In the genomic region with DNA sequence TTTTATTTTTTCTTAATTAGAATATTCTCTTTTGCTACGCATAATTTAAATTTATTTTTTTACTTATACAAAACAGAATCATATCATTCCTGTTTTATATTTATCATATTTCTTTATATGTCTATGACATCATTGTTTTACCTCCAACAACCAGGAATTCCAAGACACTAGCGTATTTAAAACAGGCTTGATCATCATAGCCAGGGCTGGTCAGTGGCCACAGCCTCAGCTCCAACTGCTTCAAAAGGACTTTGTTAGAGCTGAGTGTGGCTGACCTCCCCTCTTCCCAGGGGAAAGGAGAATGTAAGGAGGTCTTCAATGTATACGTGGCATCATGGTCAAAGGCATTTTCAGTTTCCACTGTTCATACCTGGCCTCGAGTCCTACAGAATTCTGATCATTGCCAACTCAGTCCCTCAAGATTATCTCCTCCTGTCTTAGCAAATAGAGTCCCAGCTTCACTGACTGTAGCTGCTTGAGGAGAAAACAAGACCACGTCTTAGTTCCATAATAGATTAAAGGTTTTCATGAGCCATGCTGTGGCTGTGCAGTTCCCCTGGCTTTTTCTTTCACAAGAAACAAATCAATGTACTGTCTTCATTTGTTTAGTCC, we compare ENCODE assay signal across 25 cellular contexts.
DNase-seq lines count a peak whose midpoint lies in the region; FAIRE-seq and TF ChIP-seq lines count a peak whose summit lies in the region.
"Had no signal": no experiment of that assay in that cellular context is flagged by ENCODE, and none has a peak within 500 bp of the region (broad histone marks: within the 10 kb centered on the region; RNA-seq: fewer than 3 reads in every experiment).

No MANE protein-coding gene starts in this region.

- no peak overlapping the region for H3K9ac ChIP-seq in MM.1S (ENCODE audit: low read length)
- no peak overlapping the region for H3K9ac ChIP-seq in H1 (replicated peaks in 1 of 4; ENCODE audit: extremely low read depth in 1 of 4, low read depth in 3 of 4, low read length in 3 of 4)

- H3K4ac ChIP-seq in H1 (replicated peaks; ENCODE audit: insufficient read length, low read depth, low read length): no peak overlapping the region

- no peaks in the 10 kb centered on the region for H3K36me3 ChIP-seq in MM.1S (replicated peaks; ENCODE audit: insufficient read depth, low read length)
- H3K36me3 ChIP-seq in H1 (ENCODE audit: control insufficient read depth in 2 of 4, insufficient read depth in 4 of 4, low read length in 3 of 4): no peaks in the 10 kb centered on the region
- no peaks in the 10 kb centered on the region for H3K36me3 ChIP-seq in osteoblast (ENCODE audit: insufficient read depth, low read length)
- H3K36me3 ChIP-seq: BE2C, esophagus muscularis mucosa had no signal

- WGBS in H1 (ENCODE audit: extremely low coverage in 1 of 2, insufficient coverage in 1 of 2, insufficient read length in 1 of 2, insufficient replicate concordance in 2 of 2, low coverage in 1 of 2, low lambda C conversion rate in 2 of 2, missing lambda C conversion rate in 1 of 2), 2 experiments: 99% methylated on average over 5 of the region's 5 CpGs; no CpG with 5 or more reads in 1 of the 2 experiments

- no peak overlapping the region for H3K14ac ChIP-seq in H1 (ENCODE audit: insufficient read length)

- no peaks in the 10 kb centered on the region for H3K9me3 ChIP-seq in MM.1S (replicated peaks; ENCODE audit: insufficient read depth, low read length)
- no peaks in the 10 kb centered on the region for H3K9me3 ChIP-seq in H1 (ENCODE audit: insufficient read depth in 2 of 2, low read depth in 1 of 2, low read length in 1 of 2)
- H3K9me3 ChIP-seq in osteoblast (ENCODE audit: low read depth, low read length): no peaks in the 10 kb centered on the region
- H3K9me3 ChIP-seq: BE2C, esophagus muscularis mucosa had no signal

- TF ChIP-seq RAD21 in H1 (IDR thresholded peaks at IDR 0.05 in 1 of 2, conservative IDR thresholded peaks at IDR 0.05 in 1 of 2; ENCODE audit: low read depth in 2 of 2, low read length in 2 of 2): no peak

- no peaks in the 10 kb centered on the region for H3K9me2 ChIP-seq in MM.1S (replicated peaks; ENCODE audit: insufficient read depth, low read length)

- no peak overlapping the region for H2AFZ ChIP-seq in MM.1S (ENCODE audit: low read length)
- peak overlapping the region; percentile 59; the same call in 1 of the 2 replicates for H2AFZ ChIP-seq in H1 (ENCODE audit: low read length)
- peak overlapping the region; percentile 39 for H2AFZ ChIP-seq in osteoblast (ENCODE audit: low read length)

- no peak overlapping the region for H3K23ac ChIP-seq in H1 (ENCODE audit: insufficient read length)

- H2AK5ac ChIP-seq in H1 (ENCODE audit: low read depth, low read length): no peak overlapping the region

- TF ChIP-seq CTCF in MM.1S (IDR thresholded peaks at IDR 0.05; ENCODE audit: low read length) (no peak), H1 (IDR thresholded peaks at IDR 0.05; ENCODE audit: control extremely low read depth in 1 of 3, insufficient read depth in 1 of 3, low read depth in 1 of 3, low read length in 3 of 3) (no peak), osteoblast (IDR thresholded peaks at IDR 0.05; ENCODE audit: extremely low read depth, low read depth, low read length) (no peak), foreskin fibroblast (IDR thresholded peaks at IDR 0.05; ENCODE audit: low read depth, low read length) (no peak)

- H3K56ac ChIP-seq in H1 (replicated peaks; ENCODE audit: insufficient read length, low read depth, low read length): no peak overlapping the region

- no peak overlapping the region for H2BK15ac ChIP-seq in H1 (ENCODE audit: low read length)

- no peak overlapping the region for H3K4me2 ChIP-seq in MM.1S (ENCODE audit: low read depth, low read length)
- H3K4me2 ChIP-seq in H1 (ENCODE audit: insufficient read depth in 1 of 2, low read depth in 2 of 2, low read length in 2 of 2): no peak overlapping the region
- H3K4me2 ChIP-seq in osteoblast (ENCODE audit: insufficient read depth, low read length): no peak overlapping the region

- TF ChIP-seq POLR2A in H1 (IDR thresholded peaks at IDR 0.05; ENCODE audit: control extremely low read depth in 1 of 2, low read depth in 2 of 2, low read length in 2 of 2): no peak

- no peak overlapping the region for H2BK20ac ChIP-seq in H1 (ENCODE audit: low read length)

- no peak overlapping the region for H3K18ac ChIP-seq in H1 (ENCODE audit: extremely low read depth, low read length)

- H3F3A ChIP-seq in MM.1S (ENCODE audit: insufficient read depth, low read length): peaks cover 11% of the 10 kb centered on the region

- TF ChIP-seq EP300 in H1 (IDR thresholded peaks at IDR 0.05; ENCODE audit: borderline replicate concordance in 1 of 2, low read depth in 2 of 2, low read length in 2 of 2): no peak

- H3K27ac ChIP-seq in MM.1S (ENCODE audit: low read length) (no peak overlapping the region), H1 (ENCODE audit: low read depth, low read length) (no peak overlapping the region), osteoblast (ENCODE audit: low read depth, low read length) (no peak overlapping the region)
- H3K27ac ChIP-seq: esophagus muscularis mucosa, HL-60 had no signal

- H4K20me1 ChIP-seq in MM.1S (ENCODE audit: insufficient read depth, low read length): no peaks in the 10 kb centered on the region
- H4K20me1 ChIP-seq in H1 (replicated peaks in 1 of 2; ENCODE audit: control insufficient read depth in 1 of 2, insufficient read depth in 2 of 2, low read length in 2 of 2): no peaks in the 10 kb centered on the region
- no peaks in the 10 kb centered on the region for H4K20me1 ChIP-seq in osteoblast (ENCODE audit: insufficient read depth, low read length)

- no peak overlapping the region for H4K8ac ChIP-seq in H1 (ENCODE audit: extremely low read depth, insufficient read depth, low read length)

- H2BK12ac ChIP-seq in H1 (ENCODE audit: low read depth, low read length): no peak overlapping the region

- H4K5ac ChIP-seq in H1 (ENCODE audit: insufficient read length, low read depth, low read length): no peak overlapping the region

- no peak overlapping the region for H4K91ac ChIP-seq in H1 (replicated peaks; ENCODE audit: insufficient read length, low read length)

- no peaks in the 10 kb centered on the region for H3K79me1 ChIP-seq in H1 (ENCODE audit: low read depth, low read length)

- H2BK120ac ChIP-seq in H1 (replicated peaks; ENCODE audit: low read depth, low read length): no peak overlapping the region

- no peak overlapping the region for H2BK5ac ChIP-seq in H1 (ENCODE audit: low read depth, low read length)

- CTCF ChIA-PET in H1 (lab: Charles Lee; ENCODE audit: partially characterized antibody): no interaction called here

- peaks cover 37% of the 10 kb centered on the region for H3K4me1 ChIP-seq in MM.1S (ENCODE audit: low read length)
- no peaks in the 10 kb centered on the region for H3K4me1 ChIP-seq in H1 (replicated peaks in 1 of 4; ENCODE audit: control insufficient read depth in 3 of 4, insufficient read depth in 4 of 4, low read length in 3 of 4)
- no peaks in the 10 kb centered on the region for H3K4me1 ChIP-seq in osteoblast (ENCODE audit: insufficient read depth, low read length)

- no peak overlapping the region for H3K4me3 ChIP-seq in MM.1S (ENCODE audit: low read length)
- no peak overlapping the region for H3K4me3 ChIP-seq in H1 (ENCODE audit: extremely low read depth in 1 of 4, insufficient read depth in 2 of 4, low read depth in 3 of 4, low read length in 4 of 4)
- H3K4me3 ChIP-seq in osteoblast (ENCODE audit: insufficient read depth, low read length): no peak overlapping the region
- H3K4me3 ChIP-seq in foreskin fibroblast (ENCODE audit: low read depth in 1 of 2, low read length in 2 of 2): no peak overlapping the region
- H3K4me3 ChIP-seq: esophagus muscularis mucosa had no signal

- H3K23me2 ChIP-seq in H1 (ENCODE audit: low read depth, low read length): no peaks in the 10 kb centered on the region

- no peak for DNase-seq in GM19239 (ENCODE audit: insufficient read length, low spot score)
- DNase-seq in MM.1S: peak; percentile 5
- no peak for DNase-seq in H1 (ENCODE audit: low read depth in 1 of 2, low spot score in 2 of 2)
- no peak for DNase-seq in osteoblast (ENCODE audit: insufficient read length, low spot score, missing footprints)
- no peak for DNase-seq in activated CD4-positive, CD25-positive, alpha-beta regulatory T cell treated with anti-CD3 and anti-CD28 coated beads, Interleukin-2, amount 50 U/mL, for 72 hours
- no peak for DNase-seq in NCI-H1092 treated with DMSO at 0.1 percent for 48 hours (lab: John Stamatoyannopoulos, UW)
- no peak for DNase-seq in mesenteric fat pad (ENCODE audit: low spot score)
- no peak for DNase-seq in foreskin fibroblast
- DNase-seq: ACHN; activated CD4-positive, alpha-beta T cell treated with anti-CD3 and anti-CD28 coated beads, Interleukin-2, amount 50 U/mL, for 1 hour; activated effector memory CD4-positive, alpha-beta T cell treated with anti-CD3 and anti-CD28 coated beads, Interleukin-2, amount 50 U/mL, for 16 hours; activated T-cell treated with anti-CD3 and anti-CD28 coated beads, Interleukin-2, amount 50 U/mL, for 1 hour; BE2C; CD8-positive, alpha-beta T cell; Karpas-422; left colon; MV-4-11; NCI-H1436 treated with DMSO at 0.1 percent for 48 hours; right cardiac atrium; stimulated activated CD4-positive, alpha-beta T cell treated with anti-CD3 and anti-CD28 coated beads, Interleukin-4, amount 100 ng/mL, for 1 hour; T-helper 9 cell; trophoblast cell had no signal

- no peaks in the 10 kb centered on the region for H3K27me3 ChIP-seq in MM.1S (replicated peaks; ENCODE audit: insufficient read depth, low read length)
- H3K27me3 ChIP-seq in H1 (replicated peaks in 1 of 4; ENCODE audit: control insufficient read depth in 3 of 4, extremely low read depth in 1 of 4, insufficient read depth in 3 of 4, low read length in 3 of 4): no peaks in the 10 kb centered on the region
- no peaks in the 10 kb centered on the region for H3K27me3 ChIP-seq in osteoblast (ENCODE audit: insufficient read depth, low read length)
- H3K27me3 ChIP-seq: BE2C, esophagus muscularis mucosa had no signal

- POLR2A ChIA-PET in H1 (lab: Charles Lee; ENCODE audit: partially characterized antibody): no interaction called here

- FAIRE-seq in GM19239 (lab: Jason Lieb, UNC): peak; percentile 66
- no peak for FAIRE-seq in H1 (lab: Jason Lieb, UNC)
- FAIRE-seq: endometrium had no signal

- no peaks in the 10 kb centered on the region for H3K79me2 ChIP-seq in MM.1S (ENCODE audit: low read length)
- H3K79me2 ChIP-seq in H1 (ENCODE audit: control insufficient read depth in 1 of 2, insufficient read depth in 2 of 2, low read length in 2 of 2): no peaks in the 10 kb centered on the region
- H3K79me2 ChIP-seq in osteoblast (ENCODE audit: insufficient read depth, low read length): no peaks in the 10 kb centered on the region

TF ChIP-seq in H1, 55 proteins besides CTCF, POLR2A, EP300 and RAD21 (continues in another document):
- TF ChIP-seq CREB1 (IDR thresholded peaks at IDR 0.05) (no peak), KDM4A (IDR thresholded peaks at IDR 0.05; ENCODE audit: low read depth, low read length, severe bottlenecking) (no peak), TCF12 (IDR thresholded peaks at IDR 0.05; ENCODE audit: low read depth, low read length) (no peak), BRCA1 (IDR thresholded peaks at IDR 0.05; ENCODE audit: low read depth, low read length) (no peak), TEAD4 (IDR thresholded peaks at IDR 0.05; ENCODE audit: low read depth, low read length) (no peak)
